Comparison of ENCODE assay signal across 14 cellular contexts in the genomic region with DNA sequence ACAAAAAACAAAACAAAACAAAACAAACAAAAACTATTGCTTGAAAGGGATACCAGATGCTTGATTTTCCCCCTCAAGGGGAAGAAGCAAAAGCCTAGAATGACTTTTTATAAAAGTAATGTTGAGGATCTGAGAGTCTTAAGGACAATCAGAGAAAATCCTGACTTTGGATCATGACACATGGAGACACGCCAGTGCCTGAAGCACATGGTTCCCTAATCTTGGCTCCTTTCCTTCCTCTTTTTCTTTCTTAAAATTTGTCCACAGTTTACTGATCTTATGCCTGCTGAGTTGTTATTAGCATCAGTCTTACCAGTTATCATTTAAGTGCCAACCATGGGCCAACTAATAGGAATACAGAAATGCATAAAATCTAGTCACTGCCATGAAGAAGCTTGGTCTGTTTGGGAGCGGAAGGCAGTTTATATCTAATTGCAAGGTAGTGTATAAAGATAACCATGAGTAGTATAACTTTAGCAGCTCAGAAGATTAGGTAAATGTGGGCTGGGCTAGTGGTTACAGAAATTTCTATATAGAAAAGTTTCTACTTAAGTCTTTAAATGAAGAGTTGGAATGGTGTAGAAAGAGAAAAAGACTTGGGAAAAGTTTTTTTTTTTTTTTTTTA. TPM values are rescaled to one million over a fixed set of nuclear protein-coding genes. Genes with fewer than 3 reads are reported as not detected.
DNase-seq lines count a peak whose midpoint lies in the region; ATAC-seq lines count a peak whose summit lies in the region.
"Had no signal": no experiment of that assay in that cellular context is flagged by ENCODE, and none has a peak within 500 bp of the region (broad histone marks: within the 10 kb centered on the region; RNA-seq: fewer than 3 reads in every experiment).

No MANE protein-coding gene starts in this region.

- in situ Hi-C loops in G401 (cut with HindIII; ENCODE audit: low sequenced_read_pairs), result no loop called here

- DNase-seq in Right ventricle myocardium superior, result no peak
- no peak for DNase-seq in left ventricle myocardium superior
- peak; percentile 45 for DNase-seq in SKM-1 (lab: John Stamatoyannopoulos, UW; ENCODE audit: unreplicated experiment)
- no peak for DNase-seq in left colon
- DNase-seq in NCI-H1694 treated with DMSO at 0.1 percent for 48 hours (lab: John Stamatoyannopoulos, UW), result no peak
- DNase-seq in G401 (ENCODE audit: low spot score), result no peak
- DNase-seq in activated CD4-positive, CD25-positive, alpha-beta regulatory T cell treated with anti-CD3 and anti-CD28 coated beads, Interleukin-2, amount 50 U/mL, for 72 hours, result no peak
- DNase-seq: CD4-positive, CD25-positive, alpha-beta regulatory T cell; NCI-H1092 treated with DMSO at 0.1 percent for 48 hours; NCI-H187; NCI-H2171 treated with DMSO at 0.1 percent for 48 hours; NCI-H82 had no signal

- intact Hi-C loops in Right ventricle myocardium superior (cut with DNase I) (loop anchor here (10.0 kb wide), 2 partner anchors 97 to 113 kb away; no protein-coding TSS in a partner anchor), left ventricle myocardium superior (cut with micrococcal nuclease) (loop anchor here (10.0 kb wide), 1 partner anchor 57 kb away; no protein-coding TSS in a partner anchor), left colon (cut with DNase I, micrococcal nuclease) (no loop called here)

- ATAC-seq in Right ventricle myocardium superior (ENCODE audit: poor library complexity) (peak; percentile 36), left ventricle myocardium superior (no peak), left colon (peak; percentile 77), HG02885 (IDR thresholded peaks at IDR 0.05; ENCODE audit: poor library complexity, unreplicated experiment) (no peak)
- ATAC-seq: GM23338 had no signal

RNA-seq across cellular contexts. Expression of gene GLCE, which starts 6.9 kb away (rescaled TPM):
- total RNA-seq in Right ventricle myocardium superior (7.6 TPM), left ventricle myocardium superior (8.4 TPM), left colon (10 to 100 TPM; 34.0 to 37.7 TPM)
- 6.8 and 11.2 TPM in 2 replicates for total RNA-seq in G401 (2014; rRNA removed; shearing (Covaris generic))

Comparison
In these comparisons a context has a peak if more than half of its experiments do, and no peak if none do; other contexts are left out.
1. ATAC-seq: peak in Right ventricle myocardium superior (single experiment) and left colon (single experiment); none in left ventricle myocardium superior (single experiment) and HG02885 (single experiment).
2. intact Hi-C loops: an anchor here in Right ventricle myocardium superior (10.0 kb wide) and left ventricle myocardium superior (10.0 kb wide); none called in left colon.